8 cellular contexts compared by ENCODE assay signal in the genomic region with DNA sequence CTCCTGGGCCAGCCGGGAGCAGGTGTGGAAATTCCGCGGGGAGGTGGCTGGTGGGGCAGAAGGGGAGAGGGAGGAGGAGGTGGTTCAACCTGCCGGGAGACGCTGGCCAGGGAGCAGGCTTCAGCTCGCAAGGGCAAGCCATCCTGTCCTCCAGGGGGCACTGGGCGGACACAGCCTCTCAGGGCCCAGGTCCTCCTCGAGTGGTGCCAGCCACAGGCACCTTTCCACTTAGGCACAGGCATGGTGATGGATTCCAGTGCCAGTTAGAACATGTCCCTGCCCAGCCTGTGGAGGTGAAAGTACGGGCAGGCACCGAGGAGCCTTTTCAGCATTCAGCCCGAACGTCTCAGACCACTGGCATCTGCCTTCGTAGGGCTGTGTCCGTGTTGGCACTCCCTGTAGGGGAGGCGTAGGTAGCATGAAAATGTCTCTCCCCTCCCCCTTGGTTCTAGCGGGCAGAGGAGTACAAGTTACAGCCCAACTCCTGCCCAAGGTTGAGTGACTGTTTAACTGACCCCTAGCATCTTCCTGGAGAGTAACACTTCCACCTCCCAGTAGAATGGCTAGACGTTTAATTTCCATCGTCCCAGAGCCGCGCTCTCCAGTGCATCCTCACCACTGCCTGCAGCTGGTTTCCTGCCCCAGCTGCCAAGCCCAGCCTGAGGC. TPM values are rescaled to one million over a fixed set of nuclear protein-coding genes. Genes with fewer than 3 reads are reported as not detected.
DNase-seq lines count a peak whose midpoint lies in the region; ATAC-seq, FAIRE-seq and TF ChIP-seq lines count a peak whose summit lies in the region.

No MANE protein-coding gene starts in this region.

- no peak for TF ChIP-seq EP300 in GM12878 (IDR thresholded peaks at IDR 0.05; ENCODE audit: borderline replicate concordance in 1 of 2, control insufficient read depth in 1 of 2, low read depth in 2 of 2, low read length in 2 of 2)

- H3K27ac Mint-ChIP-seq in immature natural killer cell: no peak overlapping the region

- SMC1A ChIA-PET in GM12878 (lab: Charles Lee; ENCODE audit: uncharacterized antibody, unreplicated experiment): no interaction called here

- 0 out of 6 replicates have a peak, but pooled peaks of 2 of the 3 experiments have one; percentile 10 to 36 for TF ChIP-seq CTCF in GM12878 (IDR thresholded peaks at IDR 0.05 in 2 of 3, conservative IDR thresholded peaks at IDR 0.05 in 1 of 3; ENCODE audit: control insufficient read depth in 2 of 3, extremely low read depth in 1 of 3, insufficient read depth in 1 of 3, low read depth in 3 of 3, low read length in 3 of 3)

- H3K9me3 Mint-ChIP-seq in immature natural killer cell: no peaks in the 10 kb centered on the region

- H3K79me2 ChIP-seq in GM12878 (ENCODE audit: control insufficient read depth, insufficient read depth, low read length): no peaks in the 10 kb centered on the region

- no peaks in the 10 kb centered on the region; the same call in 1 of the 2 replicates for H4K20me1 ChIP-seq in GM12878 (ENCODE audit: control insufficient read depth, insufficient read depth)

- no peak overlapping the region for H3K4me2 ChIP-seq in GM12878 (ENCODE audit: control insufficient read depth, insufficient read depth)

- ATAC-seq in GM12878: peak; percentile 62
- ATAC-seq in GM18511 (IDR thresholded peaks at IDR 0.05; ENCODE audit: unreplicated experiment): no peak

- no peak for FAIRE-seq in GM12878 (lab: Jason Lieb, UNC)

- peak overlapping the region; percentile 61 to 78 (median 73) for H3K4me3 Mint-ChIP-seq in immature natural killer cell

- in situ Hi-C loops in GM12878 (cut with MboI): no loop called here

- no peaks in the 10 kb centered on the region for H3K36me3 Mint-ChIP-seq in immature natural killer cell

- no peaks in the 10 kb centered on the region; the same call in 1 of the 2 replicates for H3K4me1 ChIP-seq in GM12878 (ENCODE audit: control insufficient read depth, insufficient read depth, low read length)

- intact Hi-C loops in GM12878 (cut with micrococcal nuclease; ENCODE audit: unreplicated experiment): no loop called here

- no peaks in the 10 kb centered on the region for H3K9me3 ChIP-seq in GM12878 (replicated peaks; ENCODE audit: control insufficient read depth, insufficient read depth, low read length)

- H3K4me3 ChIP-seq in GM12878 (no peak overlapping the region), skin epidermis (peak overlapping the region; percentile 38 to 67 (median 55))

- no peaks in the 10 kb centered on the region for H3K36me3 ChIP-seq in GM12878 (ENCODE audit: control insufficient read depth in 2 of 2, insufficient read depth in 2 of 2, low read length in 1 of 2)

- H3K4me1 Mint-ChIP-seq in immature natural killer cell: peaks cover 6 to 16% of the 10 kb centered on the region in 2 donors

- CTCF ChIA-PET in GM12878 (lab: Yijun Ruan, JAX): no interaction called here

- peaks cover 16 to 28% (median 24%) of the 10 kb centered on the region in 3 donors for H3K27me3 Mint-ChIP-seq in immature natural killer cell (ENCODE audit: low read depth in 3 of 3)

- H3K27me3 ChIP-seq in GM12878 (replicated peaks in 1 of 2; ENCODE audit: control insufficient read depth in 2 of 2, insufficient read depth in 2 of 2, low read length in 1 of 2): peaks cover 7 to 21% of the 10 kb centered on the region in 2 experiments

- H3K9ac ChIP-seq in GM12878 (ENCODE audit: control insufficient read depth, insufficient read depth, low read length): no peak overlapping the region

- DNase-seq in activated T-cell treated with anti-CD3 and anti-CD28 coated beads, Interleukin-2, amount 50 U/mL, for 1 hour: peak; percentile 33
- DNase-seq in activated T-cell treated with anti-CD3 and anti-CD28 coated beads for 4 hours: no peak
- peak; percentile 33 for DNase-seq in NCI-H2171 (lab: John Stamatoyannopoulos, UW)
- no peak for DNase-seq in GM12878 (ENCODE audit: low read depth, low spot score)
- peak; percentile 29 to 39 (median 32) for DNase-seq in immature natural killer cell
- DNase-seq in T-helper 9 cell: no peak

- no peak for TF ChIP-seq RAD21 in GM12878 (IDR thresholded peaks at IDR 0.05; ENCODE audit: insufficient read depth, low read depth, low read length)

- H3K27ac ChIP-seq in GM12878 (ENCODE audit: control insufficient read depth, insufficient read depth) (no peak overlapping the region), skin epidermis (peak overlapping the region in 20 of 21 experiments; percentile 55 to 88 (median 76))

- RAD21 ChIA-PET in GM12878 (lab: Charles Lee; ENCODE audit: unreplicated experiment): no interaction called here

- TF ChIP-seq POLR2A in GM12878 (IDR thresholded peaks at IDR 0.05; ENCODE audit: low read depth, low read length): no peak

- WGBS in GM12878 (ENCODE audit: insufficient coverage, insufficient replicate concordance, low lambda C conversion rate, missing lambda C conversion rate): 21% methylated on average over 17 of the region's 20 CpGs

- POLR2A ChIA-PET in GM12878 (lab: Charles Lee): no interaction called here

- no TSS peak for BruUV-seq in GM12878 (replicated peaks; lab: Mats Ljungman, UMichigan)

- no peak overlapping the region for H2AFZ ChIP-seq in GM12878 (ENCODE audit: control insufficient read depth, low read depth, low read length)

TF ChIP-seq in GM12878, 131 proteins besides CTCF, POLR2A, EP300 and RAD21 (continues in another document):
- TF ChIP-seq CBX5 (IDR thresholded peaks at IDR 0.05; ENCODE audit: low read depth) (no peak), ZNF207 (IDR thresholded peaks at IDR 0.05; ENCODE audit: borderline replicate concordance) (no peak), HDAC6 (IDR thresholded peaks at IDR 0.05; ENCODE audit: unreplicated experiment) (no peak)
- TF ChIP-seq, protein P1, sequence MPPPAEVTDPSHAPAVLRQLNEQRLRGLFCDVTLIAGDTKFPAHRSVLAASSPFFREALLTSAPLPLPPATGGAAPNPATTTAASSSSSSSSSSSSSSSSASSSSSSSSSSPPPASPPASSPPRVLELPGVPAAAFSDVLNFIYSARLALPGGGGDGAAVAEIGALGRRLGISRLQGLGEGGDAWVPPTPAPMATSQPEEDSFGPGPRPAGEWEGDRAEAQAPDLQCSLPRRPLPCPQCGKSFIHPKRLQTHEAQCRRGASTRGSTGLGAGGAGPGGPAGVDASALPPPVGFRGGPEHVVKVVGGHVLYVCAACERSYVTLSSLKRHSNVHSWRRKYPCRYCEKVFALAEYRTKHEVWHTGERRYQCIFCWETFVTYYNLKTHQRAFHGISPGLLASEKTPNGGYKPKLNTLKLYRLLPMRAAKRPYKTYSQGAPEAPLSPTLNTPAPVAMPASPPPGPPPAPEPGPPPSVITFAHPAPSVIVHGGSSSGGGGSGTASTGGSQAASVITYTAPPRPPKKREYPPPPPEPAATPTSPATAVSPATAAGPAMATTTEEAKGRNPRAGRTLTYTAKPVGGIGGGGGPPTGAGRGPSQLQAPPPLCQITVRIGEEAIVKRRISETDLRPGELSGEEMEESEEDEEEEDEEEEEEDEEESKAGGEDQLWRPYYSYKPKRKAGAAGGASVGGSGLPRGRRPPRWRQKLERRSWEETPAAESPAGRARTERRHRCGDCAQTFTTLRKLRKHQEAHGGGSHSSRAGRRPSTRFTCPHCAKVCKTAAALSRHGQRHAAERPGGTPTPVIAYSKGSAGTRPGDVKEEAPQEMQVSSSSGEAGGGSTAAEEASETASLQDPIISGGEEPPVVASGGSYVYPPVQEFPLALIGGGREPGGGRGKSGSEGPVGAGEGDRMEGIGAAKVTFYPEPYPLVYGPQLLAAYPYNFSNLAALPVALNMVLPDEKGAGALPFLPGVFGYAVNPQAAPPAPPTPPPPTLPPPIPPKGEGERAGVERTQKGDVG (CRISPR knock-in tag; IDR thresholded peaks at IDR 0.05): no peak
- TF ChIP-seq, protein P2, sequence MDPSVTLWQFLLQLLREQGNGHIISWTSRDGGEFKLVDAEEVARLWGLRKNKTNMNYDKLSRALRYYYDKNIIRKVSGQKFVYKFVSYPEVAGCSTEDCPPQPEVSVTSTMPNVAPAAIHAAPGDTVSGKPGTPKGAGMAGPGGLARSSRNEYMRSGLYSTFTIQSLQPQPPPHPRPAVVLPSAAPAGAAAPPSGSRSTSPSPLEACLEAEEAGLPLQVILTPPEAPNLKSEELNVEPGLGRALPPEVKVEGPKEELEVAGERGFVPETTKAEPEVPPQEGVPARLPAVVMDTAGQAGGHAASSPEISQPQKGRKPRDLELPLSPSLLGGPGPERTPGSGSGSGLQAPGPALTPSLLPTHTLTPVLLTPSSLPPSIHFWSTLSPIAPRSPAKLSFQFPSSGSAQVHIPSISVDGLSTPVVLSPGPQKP (IDR thresholded peaks at IDR 0.05; ENCODE audit: low read depth, low read length): no peak

RNA-seq across cellular contexts. Expression of a gene that starts 48.9 kb away (rescaled TPM):
- not detected in 2 replicates for total RNA-seq in GM12878 (2013; cell fraction: nucleolus; rRNA removed)
- total RNA-seq in GM12878 (2014; rRNA removed): 0.11 TPM in 1 of 2 replicates, not detected in the other
- not detected in 2 replicates for total RNA-seq in GM12878 (2014; rRNA removed; fragmentation: Illumina TruSeq; extraction: Trizol)
- 0.19 and 0.38 TPM in 2 replicates for total RNA-seq in GM12878 (2021)
- polyA plus RNA-seq in GM12878 (2011; ENCODE audit: low read depth): not detected
- polyA plus RNA-seq in GM12878 (2011; rRNA removed): 0.16 and 0.26 TPM in 2 replicates
- polyA plus RNA-seq in GM12878 (2011; cell fraction: cytosol; rRNA removed): 0.06 and 0.15 TPM in 2 replicates
- 0.04 and 0.16 TPM in 2 replicates for polyA plus RNA-seq in GM12878 (2011; cell fraction: nucleus; rRNA removed)
- polyA plus RNA-seq in GM12878 (2012): 0.11 and 0.28 TPM in 2 replicates
- polyA plus RNA-seq in GM12878 (2014; fragmentation: Illumina TruSeq; extraction: Trizol): 0.03 TPM in 1 of 2 replicates, not detected in the other
- not detected for polyA plus RNA-seq in GM12878 (2014; fragmentation: Nextera tagmentation; extraction: Ambion mirVana)
- 0.01 and 0.03 TPM in 2 replicates for polyA plus RNA-seq in GM12878 (2014; rRNA removed)
- polyA plus RNA-seq in GM12878 (2016; fragmentation: Nextera tagmentation; extraction: Ambion mirVana): not detected
- polyA minus RNA-seq in GM12878 (2011; rRNA and poly(A)+ RNA removed): 0.10 TPM in 1 of 2 replicates, not detected in the other
- polyA minus RNA-seq in GM12878 (2011; cell fraction: cytosol; rRNA and poly(A)+ RNA removed): 3.5 TPM in 1 of 2 replicates, not detected in the other
- 0.48 TPM in 1 of 2 replicates, not detected in the other for polyA minus RNA-seq in GM12878 (2011; cell fraction: nucleus; rRNA and poly(A)+ RNA removed)
- polyA plus RNA-seq in immature natural killer cell: 1 to 10 TPM in 1 of 3 donors, under 1 TPM in 1, not detected in 1; 0.06 to 1.1 TPM

Comparison
In these comparisons a context has a peak if more than half of its experiments do, and no peak if none do; other contexts are left out.
1. DNase-seq: peak in activated T-cell treated with anti-CD3 and anti-CD28 coated beads, Interleukin-2, amount 50 U/mL, for 1 hour (single experiment), NCI-H2171 (single experiment) and immature natural killer cell (3 of 3); none in activated T-cell treated with anti-CD3 and anti-CD28 coated beads for 4 hours (single experiment), GM12878 (single experiment) and T-helper 9 cell (single experiment).